In the genomic region with DNA sequence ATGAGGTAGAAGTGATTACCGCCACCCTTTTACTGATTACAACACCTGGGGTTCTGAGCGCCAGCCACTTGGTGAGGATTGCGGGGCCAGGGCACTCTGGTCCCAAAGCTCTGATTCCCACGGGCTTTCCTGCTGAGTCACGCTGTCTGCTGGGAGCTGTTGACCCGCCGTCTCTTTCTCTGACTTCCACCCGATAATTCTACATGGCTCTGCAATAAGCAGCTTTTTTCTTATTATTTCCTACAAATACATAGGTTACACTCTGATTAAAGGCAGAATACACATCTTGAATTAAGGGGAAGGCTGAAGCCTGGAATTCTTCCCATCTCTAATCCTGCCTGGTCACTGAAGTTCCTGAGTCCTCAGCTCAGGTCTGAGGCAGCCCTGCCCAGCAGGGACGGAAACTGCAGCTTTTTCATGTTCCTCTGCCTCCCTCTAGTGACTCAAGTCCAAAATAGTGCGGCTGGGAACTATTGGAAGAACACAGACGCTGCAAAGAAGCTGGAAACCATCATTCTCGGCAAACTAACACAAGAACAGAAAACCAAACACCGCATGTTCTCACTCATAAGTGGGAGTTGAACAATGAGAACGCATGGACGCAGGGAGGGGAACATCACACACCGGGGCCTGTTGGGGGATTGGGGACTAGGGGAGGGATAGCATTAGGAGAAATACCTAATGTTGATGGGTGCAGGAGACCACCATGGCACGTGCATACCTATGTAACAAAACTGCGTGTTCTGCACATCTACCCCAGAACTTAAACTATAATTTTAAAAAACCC, we compare ENCODE assay signal across 8 cellular contexts.
DNase-seq lines count a peak whose midpoint lies in the region; ATAC-seq and TF ChIP-seq lines count a peak whose summit lies in the region.

No MANE protein-coding gene starts in this region.

- peaks cover 0 to 16% (median 9%) of the 10 kb centered on the region in 4 donors for H3K4me1 ChIP-seq in liver (ENCODE audit: control insufficient read depth in 4 of 4, insufficient read depth in 4 of 4, low read length in 3 of 4)

- H3K9me3 ChIP-seq in AG04450 (ENCODE audit: control insufficient read depth, insufficient read depth, low read length) (no peaks in the 10 kb centered on the region), liver (ENCODE audit: control insufficient read depth in 4 of 4, low read length in 3 of 4) (no peaks in the 10 kb centered on the region)

- ATAC-seq in GM18517 (IDR thresholded peaks at IDR 0.05; ENCODE audit: unreplicated experiment) (peak; percentile 79), HG03196 (IDR thresholded peaks at IDR 0.05; ENCODE audit: unreplicated experiment) (peak; percentile 71)

- 9% methylated on average over 18 of the region's 18 CpGs for WGBS in liver

- H3K27me3 ChIP-seq in AG04450 (ENCODE audit: control insufficient read depth, insufficient read depth, low read length) (no peaks in the 10 kb centered on the region), liver (ENCODE audit: control insufficient read depth in 4 of 4, insufficient read depth in 4 of 4, low read length in 3 of 4) (no peaks in the 10 kb centered on the region)

- POLR2A ChIA-PET in AG04450 (lab: Yijun Ruan, JAX) = interaction anchor here (0.5 to 3.9 kb wide), 16 partner anchors 8 to 589 kb away, joined by 3 to 176 read pairs (median 4); a partner anchor contains a TSS

- CTCF ChIA-PET in AG04450 (lab: Charles Lee) = interaction anchor here (0.6 to 6.0 kb wide), 91 partner anchors 9 to 1298 kb away, joined by 3 to 221 read pairs (median 5); a partner anchor contains a TSS

- peak; percentile 84 for DNase-seq in AG04450 (ENCODE audit: low read depth, low spot score)
- DNase-seq in NCI-H345 treated with DMSO at 0.1 percent for 48 hours (lab: John Stamatoyannopoulos, UW; ENCODE audit: unreplicated experiment) = peak; percentile 54
- peak; percentile 46 to 58 for DNase-seq in activated CD4-positive, alpha-beta T cell treated with anti-CD3 and anti-CD28 coated beads for 4 hours
- DNase-seq in ecto neural progenitor cell (ENCODE audit: low spot score) = peak; percentile 81
- peak; percentile 67 for DNase-seq in stimulated activated CD4-positive, alpha-beta T cell treated with anti-CD3 and anti-CD28 coated beads, Interleukin-4, amount 100 ng/mL, for 24 hours

- peak overlapping the region in 1 of 2 donors; percentile 59 for H3K9ac ChIP-seq in liver (ENCODE audit: low read depth in 1 of 2, low read length in 2 of 2)

- H3K4me3 ChIP-seq in AG04450 (ENCODE audit: low read depth, low read length) (peak overlapping the region; percentile 38), liver (ENCODE audit: low read depth in 1 of 3, low read length in 3 of 3) (peak overlapping the region; percentile 1 to 39 (median 34))

- H3K36me3 ChIP-seq in liver (ENCODE audit: control insufficient read depth in 4 of 4, insufficient read depth in 3 of 4, low read depth in 1 of 4, low read length in 3 of 4) = no peaks in the 10 kb centered on the region

- peak overlapping the region; percentile 63 for H3K27ac ChIP-seq in AG04450 (ENCODE audit: low read depth, low read length)
- peak overlapping the region; percentile 29 to 49 for H3K27ac ChIP-seq in liver (ENCODE audit: low read depth in 1 of 2, low read length in 2 of 2)

- TF ChIP-seq CTCF in AG04450 (IDR thresholded peaks at IDR 0.05; ENCODE audit: low read depth, low read length) = peak; percentile 77
- peak; percentile 84 for TF ChIP-seq CTCF in liver (IDR thresholded peaks at IDR 0.05; ENCODE audit: low read depth, low read length, missing input control)

- peak; percentile 96 to 98 for TF ChIP-seq RAD21 in liver (IDR thresholded peaks at IDR 0.05)

TF ChIP-seq in liver, 16 proteins besides CTCF, POLR2A, EP300 and RAD21:
- TF ChIP-seq YY1 (IDR thresholded peaks at IDR 0.05) (peak; percentile 70), SP1 (IDR thresholded peaks at IDR 0.05) (peak; percentile 40), JUND (IDR thresholded peaks at IDR 0.05) (peak; percentile 24 to 64), EGR1 (IDR thresholded peaks at IDR 0.05; ENCODE audit: low read depth in 2 of 2) (peak in 1 of 2 donors; percentile 15), TAF1 (conservative IDR thresholded peaks at IDR 0.05) (no peak), FOXA2 (IDR thresholded peaks at IDR 0.05) (peak; percentile 38), RXRA (IDR thresholded peaks at IDR 0.05) (peak; percentile 70 to 75), HNF4A (conservative IDR thresholded peaks at IDR 0.05) (peak; percentile 47 to 59), FOXA1 (IDR thresholded peaks at IDR 0.05) (no peak), NR2F2 (IDR thresholded peaks at IDR 0.05) (peak; percentile 70), GABPA (IDR thresholded peaks at IDR 0.05 in 1 of 2, conservative IDR thresholded peaks at IDR 0.05 in 1 of 2) (no peak), HNF4G (IDR thresholded peaks at IDR 0.05) (no peak)
- TF ChIP-seq, protein P1, sequence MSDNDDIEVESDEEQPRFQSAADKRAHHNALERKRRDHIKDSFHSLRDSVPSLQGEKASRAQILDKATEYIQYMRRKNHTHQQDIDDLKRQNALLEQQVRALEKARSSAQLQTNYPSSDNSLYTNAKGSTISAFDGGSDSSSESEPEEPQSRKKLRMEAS (IDR thresholded peaks at IDR 0.05) = peak; percentile 66
- TF ChIP-seq, protein P2, sequence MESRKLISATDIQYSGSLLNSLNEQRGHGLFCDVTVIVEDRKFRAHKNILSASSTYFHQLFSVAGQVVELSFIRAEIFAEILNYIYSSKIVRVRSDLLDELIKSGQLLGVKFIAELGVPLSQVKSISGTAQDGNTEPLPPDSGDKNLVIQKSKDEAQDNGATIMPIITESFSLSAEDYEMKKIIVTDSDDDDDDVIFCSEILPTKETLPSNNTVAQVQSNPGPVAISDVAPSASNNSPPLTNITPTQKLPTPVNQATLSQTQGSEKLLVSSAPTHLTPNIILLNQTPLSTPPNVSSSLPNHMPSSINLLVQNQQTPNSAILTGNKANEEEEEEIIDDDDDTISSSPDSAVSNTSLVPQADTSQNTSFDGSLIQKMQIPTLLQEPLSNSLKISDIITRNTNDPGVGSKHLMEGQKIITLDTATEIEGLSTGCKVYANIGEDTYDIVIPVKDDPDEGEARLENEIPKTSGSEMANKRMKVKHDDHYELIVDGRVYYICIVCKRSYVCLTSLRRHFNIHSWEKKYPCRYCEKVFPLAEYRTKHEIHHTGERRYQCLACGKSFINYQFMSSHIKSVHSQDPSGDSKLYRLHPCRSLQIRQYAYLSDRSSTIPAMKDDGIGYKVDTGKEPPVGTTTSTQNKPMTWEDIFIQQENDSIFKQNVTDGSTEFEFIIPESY (IDR thresholded peaks at IDR 0.05) = peak; percentile 71
- TF ChIP-seq, protein P3, sequence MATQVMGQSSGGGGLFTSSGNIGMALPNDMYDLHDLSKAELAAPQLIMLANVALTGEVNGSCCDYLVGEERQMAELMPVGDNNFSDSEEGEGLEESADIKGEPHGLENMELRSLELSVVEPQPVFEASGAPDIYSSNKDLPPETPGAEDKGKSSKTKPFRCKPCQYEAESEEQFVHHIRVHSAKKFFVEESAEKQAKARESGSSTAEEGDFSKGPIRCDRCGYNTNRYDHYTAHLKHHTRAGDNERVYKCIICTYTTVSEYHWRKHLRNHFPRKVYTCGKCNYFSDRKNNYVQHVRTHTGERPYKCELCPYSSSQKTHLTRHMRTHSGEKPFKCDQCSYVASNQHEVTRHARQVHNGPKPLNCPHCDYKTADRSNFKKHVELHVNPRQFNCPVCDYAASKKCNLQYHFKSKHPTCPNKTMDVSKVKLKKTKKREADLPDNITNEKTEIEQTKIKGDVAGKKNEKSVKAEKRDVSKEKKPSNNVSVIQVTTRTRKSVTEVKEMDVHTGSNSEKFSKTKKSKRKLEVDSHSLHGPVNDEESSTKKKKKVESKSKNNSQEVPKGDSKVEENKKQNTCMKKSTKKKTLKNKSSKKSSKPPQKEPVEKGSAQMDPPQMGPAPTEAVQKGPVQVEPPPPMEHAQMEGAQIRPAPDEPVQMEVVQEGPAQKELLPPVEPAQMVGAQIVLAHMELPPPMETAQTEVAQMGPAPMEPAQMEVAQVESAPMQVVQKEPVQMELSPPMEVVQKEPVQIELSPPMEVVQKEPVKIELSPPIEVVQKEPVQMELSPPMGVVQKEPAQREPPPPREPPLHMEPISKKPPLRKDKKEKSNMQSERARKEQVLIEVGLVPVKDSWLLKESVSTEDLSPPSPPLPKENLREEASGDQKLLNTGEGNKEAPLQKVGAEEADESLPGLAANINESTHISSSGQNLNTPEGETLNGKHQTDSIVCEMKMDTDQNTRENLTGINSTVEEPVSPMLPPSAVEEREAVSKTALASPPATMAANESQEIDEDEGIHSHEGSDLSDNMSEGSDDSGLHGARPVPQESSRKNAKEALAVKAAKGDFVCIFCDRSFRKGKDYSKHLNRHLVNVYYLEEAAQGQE (IDR thresholded peaks at IDR 0.05) = peak; percentile 35
- TF ChIP-seq, protein P4, sequence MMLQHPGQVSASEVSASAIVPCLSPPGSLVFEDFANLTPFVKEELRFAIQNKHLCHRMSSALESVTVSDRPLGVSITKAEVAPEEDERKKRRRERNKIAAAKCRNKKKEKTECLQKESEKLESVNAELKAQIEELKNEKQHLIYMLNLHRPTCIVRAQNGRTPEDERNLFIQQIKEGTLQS (IDR thresholded peaks at IDR 0.05) = no peak

Comparison
In these comparisons a context has a peak if more than half of its experiments do, and no peak if none do; other contexts are left out.
1. Peak in every context shown above with its lines: DNase-seq, ATAC-seq, H3K4me3 ChIP-seq and H3K27ac ChIP-seq.